Comparison of ENCODE assay signal across 8 cellular contexts in the genomic region with DNA sequence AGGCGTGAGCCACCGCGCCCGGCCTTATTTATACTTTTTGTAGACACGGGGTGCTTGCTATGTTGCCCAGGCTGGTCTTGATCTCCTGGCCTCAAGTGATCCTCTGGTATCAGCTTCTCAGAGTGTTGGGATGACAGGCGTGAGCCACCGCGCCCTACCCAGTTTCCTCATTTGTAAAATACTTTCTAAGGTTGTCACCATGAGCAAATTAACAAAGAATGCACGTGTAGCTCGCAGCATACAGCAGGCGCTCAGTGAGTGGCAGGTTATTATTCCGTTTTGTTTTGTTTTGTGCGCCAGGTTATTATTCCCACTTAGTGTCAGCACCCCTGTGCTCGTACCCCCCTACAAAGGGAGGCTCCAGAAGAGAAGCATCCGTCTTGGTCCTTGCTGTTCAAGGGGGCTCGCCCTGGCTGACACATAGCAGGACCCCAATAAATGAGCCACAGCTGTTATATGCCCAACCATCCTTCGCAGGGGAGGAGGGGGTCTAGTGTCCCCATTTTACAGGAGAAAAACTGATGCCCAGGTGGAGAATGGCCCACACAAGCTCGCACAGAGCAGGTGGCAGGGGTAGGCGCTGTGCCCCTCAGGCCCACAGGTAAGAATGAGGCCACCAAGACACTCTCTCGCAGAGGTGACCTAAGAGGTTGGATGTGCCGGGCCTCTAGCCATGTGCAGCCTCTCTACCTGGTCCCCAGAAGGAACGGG. TPM values are rescaled to one million over a fixed set of nuclear protein-coding genes. Genes with fewer than 3 reads are reported as not detected.
DNase-seq lines count a peak whose midpoint lies in the region; ATAC-seq and TF ChIP-seq lines count a peak whose summit lies in the region.

No MANE protein-coding gene starts in this region.

- RAD21 ChIA-PET in HCT116 (lab: Charles Lee; ENCODE audit: low non-redundant PET in 1 of 2, low total read pairs in 2 of 2, uncharacterized antibody in 2 of 2, unreplicated experiment in 2 of 2), result interaction anchor here in 1 of 2 experiments (0.5 kb wide), 1 partner anchor 101 kb away, joined by 4 read pairs; no protein-coding TSS in a partner anchor

- H3K4me3 Mint-ChIP-seq in activated T-helper 2 cell treated with anti-CD3 and anti-CD28 coated beads, Interferon-gamma antibody, Interleukin-2, Interleukin-4, amounts not matched to agents 10 μg/mL and 5 μg/mL and 100 μg/mL, durations not matched to agents 14 hours and 24 hours and 36 hours (ENCODE audit: low read depth), result peak overlapping the region; percentile 82

- H3K36me3 ChIP-seq in HCT116 (ENCODE audit: control insufficient read depth in 1 of 2, insufficient read depth in 2 of 2, low read length in 2 of 2), result peaks cover 6 to 22% of the 10 kb centered on the region in 2 experiments; a peak in 3 of 4 replicates
- H3K36me3 ChIP-seq in kidney epithelial cell (ENCODE audit: control insufficient read depth, insufficient read depth, low read length), result peaks cover 5% of the 10 kb centered on the region
- peaks cover 0 to 41% (median 12%) of the 10 kb centered on the region in 3 donors for H3K36me3 ChIP-seq in tibial nerve

- no peaks in the 10 kb centered on the region for H4K20me1 ChIP-seq in HCT116 (ENCODE audit: insufficient read depth)

- WGBS in tibial nerve, 2 donors, result 71 to 72% methylated on average over 19 to 22 of the region's 22 CpGs

- no peak for TF ChIP-seq RAD21 in HCT116 (IDR thresholded peaks at IDR 0.05; ENCODE audit: low read depth)

- H3K36me3 Mint-ChIP-seq in activated T-helper 2 cell treated with anti-CD3 and anti-CD28 coated beads, Interferon-gamma antibody, Interleukin-2, Interleukin-4, amounts not matched to agents 10 μg/mL and 5 μg/mL and 100 μg/mL, durations not matched to agents 14 hours and 24 hours and 36 hours (ENCODE audit: low read depth), result peaks cover 32% of the 10 kb centered on the region

- H3K9me2 ChIP-seq in HCT116 (ENCODE audit: insufficient read depth), result no peaks in the 10 kb centered on the region

- intact Hi-C loops in HCT116 (cut with micrococcal nuclease), result loop anchor here (2.0 to 5.0 kb wide), 2 partner anchors 35 to 53 kb away; a partner anchor contains a TSS
- intact Hi-C loops in activated T-helper 2 cell treated with anti-CD3 and anti-CD28 coated beads, Interferon-gamma antibody, Interleukin-2, Interleukin-4, amounts not matched to agents 10 μg/mL and 5 μg/mL and 100 μg/mL, durations not matched to agents 14 hours and 24 hours and 36 hours (cut with micrococcal nuclease), result loop anchor here (1.0 to 2.0 kb wide), 3 partner anchors 34 to 77 kb away; a partner anchor contains a TSS

- H3K27ac ChIP-seq in HCT116 (ENCODE audit: low read depth, low read length) (peak overlapping the region; percentile 94), tibial nerve (peak overlapping the region; percentile 62 to 99 (median 88))

- no peak overlapping the region for H2AFZ ChIP-seq in HCT116 (ENCODE audit: low read depth, low read length, poor library complexity, severe bottlenecking)

- POLR2A ChIA-PET in HCT116 (lab: Charles Lee), result interaction anchor here (0.6 to 1.8 kb wide), 2 partner anchors 10 to 12 kb away, joined by 3 to 5 read pairs; no protein-coding TSS in a partner anchor

- H3K9ac ChIP-seq in HCT116 (ENCODE audit: low read length), result peak overlapping the region; percentile 86

- H3K4me1 ChIP-seq in HCT116 (ENCODE audit: control insufficient read depth in 1 of 2, insufficient read depth in 2 of 2, low read length in 2 of 2), result peaks cover 33 to 43% of the 10 kb centered on the region in 2 experiments
- H3K4me1 ChIP-seq in tibial nerve, result peaks cover 0 to 60% (median 37%) of the 10 kb centered on the region in 4 donors

- no peak for TF ChIP-seq CTCF in HCT116 (IDR thresholded peaks at IDR 0.05 in 2 of 3, conservative IDR thresholded peaks at IDR 0.05 in 1 of 3; ENCODE audit: borderline replicate concordance in 1 of 3, insufficient read depth in 1 of 3, low read depth in 2 of 3, low read length in 2 of 3)
- no peak for TF ChIP-seq CTCF in kidney epithelial cell (IDR thresholded peaks at IDR 0.05; ENCODE audit: insufficient read depth, low read length, poor library complexity, severe bottlenecking)
- no peak for TF ChIP-seq CTCF in tibial nerve (IDR thresholded peaks at IDR 0.05)

- no peaks in the 10 kb centered on the region for H3K27me3 Mint-ChIP-seq in activated T-helper 2 cell treated with anti-CD3 and anti-CD28 coated beads, Interferon-gamma antibody, Interleukin-2, Interleukin-4, amounts not matched to agents 10 μg/mL and 5 μg/mL and 100 μg/mL, durations not matched to agents 14 hours and 24 hours and 36 hours (ENCODE audit: low read depth)

- ATAC-seq in HCT116 (peak; percentile 16), GM19395 (IDR thresholded peaks at IDR 0.05; ENCODE audit: unreplicated experiment) (no peak)

- CTCF ChIA-PET in HCT116 (lab: Charles Lee), result interaction anchor here (0.7 kb wide), 1 partner anchor 42 kb away, joined by 6 read pairs; no protein-coding TSS in a partner anchor

- H3K4me3 ChIP-seq in HCT116 (replicated peaks in 1 of 2; ENCODE audit: low read depth in 1 of 2, low read length in 2 of 2) (peak overlapping the region; percentile 55 to 86), kidney epithelial cell (ENCODE audit: low read depth, low read length) (peak overlapping the region; percentile 10), tibial nerve (peak overlapping the region in 3 of 4 donors; percentile 72 to 82 (median 74))

- H3K4me1 Mint-ChIP-seq in activated T-helper 2 cell treated with anti-CD3 and anti-CD28 coated beads, Interferon-gamma antibody, Interleukin-2, Interleukin-4, amounts not matched to agents 10 μg/mL and 5 μg/mL and 100 μg/mL, durations not matched to agents 14 hours and 24 hours and 36 hours (ENCODE audit: low read depth), result peaks cover 25% of the 10 kb centered on the region

- no peak for TF ChIP-seq EP300 in tibial nerve (IDR thresholded peaks at IDR 0.05)

- H3K79me2 ChIP-seq in HCT116 (ENCODE audit: insufficient read depth, low read length), result peaks cover 53% of the 10 kb centered on the region

- TF ChIP-seq POLR2A in HCT116 (IDR thresholded peaks at IDR 0.05; ENCODE audit: borderline replicate concordance, extremely low read depth, insufficient read depth, insufficient read length) (no peak), tibial nerve (IDR thresholded peaks at IDR 0.05) (no peak)

- H3K9me3 ChIP-seq in HCT116 (ENCODE audit: control insufficient read depth in 1 of 2, insufficient read depth in 1 of 2, low read depth in 1 of 2, low read length in 2 of 2) (no peaks in the 10 kb centered on the region), tibial nerve (no peaks in the 10 kb centered on the region)

- H3K4me2 ChIP-seq in HCT116 (ENCODE audit: low read length), result peak overlapping the region; percentile 99

- peak overlapping the region; percentile 75 for H3K27ac Mint-ChIP-seq in activated T-helper 2 cell treated with anti-CD3 and anti-CD28 coated beads, Interferon-gamma antibody, Interleukin-2, Interleukin-4, amounts not matched to agents 10 μg/mL and 5 μg/mL and 100 μg/mL, durations not matched to agents 14 hours and 24 hours and 36 hours

- H3K27me3 ChIP-seq in HCT116 (ENCODE audit: insufficient read depth, low read length) (no peaks in the 10 kb centered on the region), kidney epithelial cell (ENCODE audit: control insufficient read depth, insufficient read depth, low read length) (no peaks in the 10 kb centered on the region), tibial nerve (no peaks in the 10 kb centered on the region)

- DNase-seq in A172 (ENCODE audit: low spot score) (peak; percentile 77), HCT116 (ENCODE audit: low read depth, low spot score) (peak; percentile 56), kidney epithelial cell (ENCODE audit: low read depth) (no peak), tibial nerve (ENCODE audit: low spot score in 2 of 2) (no peak), NCI-H2196 (lab: John Stamatoyannopoulos, UW; ENCODE audit: unreplicated experiment) (no peak), SIG-M5 treated with dmso at 0.1 percent for 504 hours (lab: John Stamatoyannopoulos, UW; ENCODE audit: unreplicated experiment) (no peak)
- DNase-seq in activated T-helper 2 cell treated with anti-CD3 and anti-CD28 coated beads, Interferon-gamma antibody, Interleukin-2, Interleukin-4, amounts not matched to agents 10 μg/mL and 5 μg/mL and 100 μg/mL, durations not matched to agents 14 hours and 24 hours and 36 hours (ENCODE audit: low spot score), result no peak

- no TSS peak for BruUV-seq in HCT116 (replicated peaks; lab: Mats Ljungman, UMichigan)

- H3K9me3 Mint-ChIP-seq in activated T-helper 2 cell treated with anti-CD3 and anti-CD28 coated beads, Interferon-gamma antibody, Interleukin-2, Interleukin-4, amounts not matched to agents 10 μg/mL and 5 μg/mL and 100 μg/mL, durations not matched to agents 14 hours and 24 hours and 36 hours, result no peaks in the 10 kb centered on the region

RNA-seq across cellular contexts. Expression of a gene that starts 0.7 kb away (rescaled TPM):
- total RNA-seq in A172 (2014; rRNA removed; shearing (Covaris generic)), result 19.4 and 27.7 TPM in 2 replicates
- total RNA-seq in HCT116 (2021; ENCODE audit: unreplicated experiment), result 9.3 TPM
- polyA plus RNA-seq in HCT116 (2012), result 7.3 and 9.9 TPM in 2 replicates
- 6.8 and 7.9 TPM in 2 replicates for total RNA-seq in activated T-helper 2 cell treated with anti-CD3 and anti-CD28 coated beads, Interferon-gamma antibody, Interleukin-2, Interleukin-4, amounts not matched to agents 10 μg/mL and 5 μg/mL and 100 μg/mL, durations not matched to agents 14 hours and 24 hours and 36 hours
- 29.6 and 78.8 TPM in 2 replicates for total RNA-seq in kidney epithelial cell
- 10 to 100 TPM; 16.2 to 31.7 (median 20.4) TPM for total RNA-seq in tibial nerve

RNA-seq across cellular contexts. Expression of a gene that starts 1.2 kb away (rescaled TPM):
- 369 and 474 TPM in 2 replicates for total RNA-seq in A172 (2014; rRNA removed; shearing (Covaris generic))
- total RNA-seq in HCT116 (2021; ENCODE audit: unreplicated experiment), result 264 TPM
- polyA plus RNA-seq in HCT116 (2012), result 312 and 354 TPM in 2 replicates
- 334 and 340 TPM in 2 replicates for total RNA-seq in activated T-helper 2 cell treated with anti-CD3 and anti-CD28 coated beads, Interferon-gamma antibody, Interleukin-2, Interleukin-4, amounts not matched to agents 10 μg/mL and 5 μg/mL and 100 μg/mL, durations not matched to agents 14 hours and 24 hours and 36 hours
- 512 and 579 TPM in 2 replicates for total RNA-seq in kidney epithelial cell
- 100 to 1,000 TPM; 284 to 466 (median 335) TPM for total RNA-seq in tibial nerve

RNA-seq across cellular contexts. Expression of a gene that starts 34.3 kb away (rescaled TPM):
- total RNA-seq in A172 (2014; rRNA removed; shearing (Covaris generic)), result 41.7 and 47.2 TPM in 2 replicates
- total RNA-seq in HCT116 (2021; ENCODE audit: unreplicated experiment), result 44.3 TPM
- polyA plus RNA-seq in HCT116 (2012), result 31.7 and 34.1 TPM in 2 replicates
- total RNA-seq in activated T-helper 2 cell treated with anti-CD3 and anti-CD28 coated beads, Interferon-gamma antibody, Interleukin-2, Interleukin-4, amounts not matched to agents 10 μg/mL and 5 μg/mL and 100 μg/mL, durations not matched to agents 14 hours and 24 hours and 36 hours, result 23.0 and 24.7 TPM in 2 replicates
- 53.7 and 63.1 TPM in 2 replicates for total RNA-seq in kidney epithelial cell
- total RNA-seq in tibial nerve, result 10 to 100 TPM; 20.9 to 30.2 (median 27.9) TPM

RNA-seq across cellular contexts. Expression of a gene that starts 55.0 kb away (rescaled TPM):
- 39.2 and 52.7 TPM in 2 replicates for total RNA-seq in A172 (2014; rRNA removed; shearing (Covaris generic))
- total RNA-seq in HCT116 (2021; ENCODE audit: unreplicated experiment) (48.8 TPM), kidney epithelial cell (28.2 and 35.6 TPM in 2 replicates), tibial nerve (10 to 100 TPM; 47.9 to 92.4 (median 63.5) TPM)
- polyA plus RNA-seq in HCT116 (2012), result 17.7 and 24.2 TPM in 2 replicates
- total RNA-seq in activated T-helper 2 cell treated with anti-CD3 and anti-CD28 coated beads, Interferon-gamma antibody, Interleukin-2, Interleukin-4, amounts not matched to agents 10 μg/mL and 5 μg/mL and 100 μg/mL, durations not matched to agents 14 hours and 24 hours and 36 hours, result 70.7 and 75.0 TPM in 2 replicates

RNA-seq across cellular contexts. Expression of a gene that starts 55.3 kb away (rescaled TPM):
- total RNA-seq in A172 (2014; rRNA removed; shearing (Covaris generic)), result 10.4 and 11.9 TPM in 2 replicates
- total RNA-seq in HCT116 (2021; ENCODE audit: unreplicated experiment) (12.7 TPM), kidney epithelial cell (30.2 and 30.8 TPM in 2 replicates), tibial nerve (10 to 100 TPM; 11.4 to 13.5 (median 12.7) TPM)
- 6.7 and 7.2 TPM in 2 replicates for polyA plus RNA-seq in HCT116 (2012)
- 16.5 and 16.8 TPM in 2 replicates for total RNA-seq in activated T-helper 2 cell treated with anti-CD3 and anti-CD28 coated beads, Interferon-gamma antibody, Interleukin-2, Interleukin-4, amounts not matched to agents 10 μg/mL and 5 μg/mL and 100 μg/mL, durations not matched to agents 14 hours and 24 hours and 36 hours

Comparison
In these comparisons a context has a peak if more than half of its experiments do, and no peak if none do; other contexts are left out.
1. DNase-seq: peak in A172 (single experiment) and HCT116 (single experiment); none in activated T-helper 2 cell treated with anti-CD3 and anti-CD28 coated beads, Interferon-gamma antibody, Interleukin-2, Interleukin-4, amounts not matched to agents 10 μg/mL and 5 μg/mL and 100 μg/mL, durations not matched to agents 14 hours and 24 hours and 36 hours (single experiment), kidney epithelial cell (single experiment), tibial nerve (0 of 2), NCI-H2196 (single experiment) and SIG-M5 treated with dmso at 0.1 percent for 504 hours (single experiment).
2. H3K4me3 ChIP-seq: peak in every context shown above with its lines; median percentile 74 in tibial nerve; 70 in HCT116; 10 in kidney epithelial cell.